In the genomic region with DNA sequence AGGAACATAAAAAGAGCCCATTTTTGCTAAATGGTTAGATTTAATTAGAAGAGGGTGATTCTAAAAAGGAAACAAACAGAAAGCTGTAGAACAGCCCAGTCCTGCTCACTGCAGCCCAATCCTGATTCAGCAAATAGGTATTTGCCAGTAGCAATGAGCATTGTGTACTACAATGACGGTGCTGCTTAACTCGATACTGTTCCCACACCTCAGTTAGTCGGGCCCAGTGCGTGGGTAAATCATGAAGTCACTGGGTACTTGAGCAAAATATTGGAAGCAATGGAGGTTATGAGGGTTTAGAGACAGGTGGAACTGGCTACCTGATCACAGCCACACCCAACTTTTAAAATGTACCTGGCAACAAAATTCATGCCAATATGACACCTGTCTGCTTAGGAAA, we compare ENCODE assay signal across 11 cellular contexts.
A peak's percentile ranks its signal among the peaks of the same experiment; 100 is the strongest.
DNase-seq lines count a peak whose midpoint lies in the region; ATAC-seq and TF ChIP-seq lines count a peak whose summit lies in the region.
"Had no signal": no experiment of that assay in that cellular context is flagged by ENCODE, and none has a peak within 500 bp of the region (broad histone marks: within the 10 kb centered on the region; RNA-seq: fewer than 3 reads in every experiment).

No MANE protein-coding gene starts in this region.

- H3K27me3 ChIP-seq in esophagus (ENCODE audit: control insufficient read depth in 1 of 2, insufficient read depth in 2 of 2, low read length in 2 of 2) (no peaks in the 10 kb centered on the region), neural progenitor cell (no peaks in the 10 kb centered on the region)

- WGBS in esophagus, 2 donors, result 47 to 54% methylated on average over 4 of the region's 4 CpGs

- H3K9me3 Mint-ChIP-seq in neural progenitor cell, result no peaks in the 10 kb centered on the region
- H3K9me3 Mint-ChIP-seq in activated T-cell treated with anti-CD3 and anti-CD28 coated beads, Interleukin-2, amount 50 U/mL, for 24 hours, result peaks cover 3% of the 10 kb centered on the region

- no peaks in the 10 kb centered on the region for H3K9me3 ChIP-seq in esophagus (ENCODE audit: control insufficient read depth in 2 of 2, insufficient read depth in 1 of 2, low read depth in 1 of 2, low read length in 1 of 2)
- H3K9me3 ChIP-seq in neural progenitor cell (ENCODE audit: low read depth), result no peaks in the 10 kb centered on the region

- H4K20me1 ChIP-seq in neural progenitor cell (ENCODE audit: low read depth), result no peaks in the 10 kb centered on the region

- H3K27me3 Mint-ChIP-seq in neural progenitor cell (ENCODE audit: insufficient read depth, low read depth), result no peaks in the 10 kb centered on the region
- H3K27me3 Mint-ChIP-seq in activated T-cell treated with anti-CD3 and anti-CD28 coated beads, Interleukin-2, amount 50 U/mL, for 24 hours, result no peaks in the 10 kb centered on the region
- H3K27me3 Mint-ChIP-seq: brain had no signal

- H3K27ac Mint-ChIP-seq in neural progenitor cell, result no peak overlapping the region
- H3K27ac Mint-ChIP-seq in activated T-cell treated with anti-CD3 and anti-CD28 coated beads, Interleukin-2, amount 50 U/mL, for 24 hours, result no peak overlapping the region
- H3K27ac Mint-ChIP-seq: CD14-positive monocyte had no signal

- no peak for TF ChIP-seq CTCF in neural progenitor cell (IDR thresholded peaks at IDR 0.05)

- H3K36me3 ChIP-seq in esophagus (ENCODE audit: control insufficient read depth in 2 of 2, insufficient read depth in 2 of 2, low read length in 1 of 2) (no peaks in the 10 kb centered on the region), neural progenitor cell (no peaks in the 10 kb centered on the region)

- ATAC-seq in GM21576 (IDR thresholded peaks at IDR 0.05; ENCODE audit: unreplicated experiment), result no peak

- peaks cover 2% of the 10 kb centered on the region for H3K36me3 Mint-ChIP-seq in neural progenitor cell
- H3K36me3 Mint-ChIP-seq in activated T-cell treated with anti-CD3 and anti-CD28 coated beads, Interleukin-2, amount 50 U/mL, for 24 hours (ENCODE audit: low read depth), result no peaks in the 10 kb centered on the region
- H3K36me3 Mint-ChIP-seq: brain, CD14-positive monocyte had no signal

- peak overlapping the region in 1 of 2 donors; percentile 59 for H3K4me3 ChIP-seq in esophagus (ENCODE audit: low read depth in 1 of 2, low read length in 2 of 2)
- no peak overlapping the region for H3K4me3 ChIP-seq in neural progenitor cell

- H3K4me1 Mint-ChIP-seq in neural progenitor cell, result peaks cover 6% of the 10 kb centered on the region
- H3K4me1 Mint-ChIP-seq in activated T-cell treated with anti-CD3 and anti-CD28 coated beads, Interleukin-2, amount 50 U/mL, for 24 hours (ENCODE audit: low read depth), result no peaks in the 10 kb centered on the region
- H3K4me1 Mint-ChIP-seq: CD14-positive monocyte had no signal

- no peaks in the 10 kb centered on the region for H3K79me2 ChIP-seq in neural progenitor cell (ENCODE audit: low read depth)

- no peak overlapping the region for H3K4me2 ChIP-seq in neural progenitor cell

- no peak overlapping the region for H3K4me3 Mint-ChIP-seq in neural progenitor cell
- H3K4me3 Mint-ChIP-seq in activated T-cell treated with anti-CD3 and anti-CD28 coated beads, Interleukin-2, amount 50 U/mL, for 24 hours, result no peak overlapping the region
- H3K4me3 Mint-ChIP-seq: CD14-positive monocyte had no signal

- no peak overlapping the region for H3K9ac ChIP-seq in neural progenitor cell

- peak; percentile 80 for DNase-seq in EL
- DNase-seq in NCI-H774 (lab: John Stamatoyannopoulos, UW), result peak; percentile 16
- peak; percentile 22 for DNase-seq in neural progenitor cell (ENCODE audit: low spot score)
- no peak for DNase-seq in D341Med (ENCODE audit: low spot score)
- no peak for DNase-seq in activated CD4-positive, alpha-beta T cell treated with anti-CD3 and anti-CD28 coated beads for 4 hours
- DNase-seq in activated T-cell treated with anti-CD3 and anti-CD28 coated beads, Interleukin-2, amount 50 U/mL, for 24 hours, result no peak
- DNase-seq: stimulated activated CD4-positive, alpha-beta T cell treated with anti-CD3 and anti-CD28 coated beads, Interleukin-4, amount 100 ng/mL, for 4 hours had no signal

- H3K27ac ChIP-seq in esophagus (ENCODE audit: low read depth in 2 of 2, low read length in 1 of 2) (peak overlapping the region; percentile 78), neural progenitor cell (no peak overlapping the region)

- H3K4me1 ChIP-seq in esophagus (ENCODE audit: control insufficient read depth in 2 of 2, insufficient read depth in 2 of 2, low read length in 1 of 2) (no peaks in the 10 kb centered on the region), neural progenitor cell (peaks cover 23% of the 10 kb centered on the region)

- H3F3A ChIP-seq in neural progenitor cell (ENCODE audit: low read depth), result no peaks in the 10 kb centered on the region

- H2AFZ ChIP-seq in neural progenitor cell (replicated peaks), result no peak overlapping the region

Comparison
In these comparisons a context has a peak if more than half of its experiments do, and no peak if none do; other contexts are left out.
1. DNase-seq: peak in EL (single experiment), NCI-H774 (single experiment) and neural progenitor cell (single experiment); none in D341Med (single experiment), activated CD4-positive, alpha-beta T cell treated with anti-CD3 and anti-CD28 coated beads for 4 hours (0 of 2) and activated T-cell treated with anti-CD3 and anti-CD28 coated beads, Interleukin-2, amount 50 U/mL, for 24 hours (single experiment).